1 cellular context compared by ENCODE assay signal in genomic region chr1:230205719-230206198, GRCh38.
TF ChIP-seq lines count a peak whose summit lies in the region.

No MANE protein-coding gene starts in this region.

TF ChIP-seq in K562, 482 proteins besides CTCF, POLR2A, EP300 and RAD21 (continued from another document and continues in another):
- TF ChIP-seq ZNF639 (CRISPR knock-in tag; conservative IDR thresholded peaks at IDR 0.05 in 1 of 2, IDR thresholded peaks at IDR 0.05 in 1 of 2) (peak in 1 of 2 experiments; percentile 82; a peak in 2 of 4 replicates), NR2C2 (CRISPR knock-in tag; IDR thresholded peaks at IDR 0.05) (no peak), NR2C2 (tag; IDR thresholded peaks at IDR 0.05) (no peak), BRD9 (IDR thresholded peaks at IDR 0.05; ENCODE audit: low read depth, partially characterized antibody) (no peak), RBM34 (IDR thresholded peaks at IDR 0.05; ENCODE audit: borderline replicate concordance, insufficient read depth, low read length) (no peak), CTCFL (IDR thresholded peaks at IDR 0.05; ENCODE audit: borderline replicate concordance, insufficient read depth, low read depth, low read length, poor library complexity, severe bottlenecking) (no peak), ZNF699 (CRISPR knock-in tag; IDR thresholded peaks at IDR 0.05; ENCODE audit: insufficient replicate concordance) (no peak), E2F5 (CRISPR knock-in tag; IDR thresholded peaks at IDR 0.05) (no peak), TEAD2 (tag; IDR thresholded peaks at IDR 0.05) (peak; percentile 83), ZBTB17 (CRISPR knock-in tag; IDR thresholded peaks at IDR 0.05) (no peak), ZC3H4 (CRISPR knock-in tag; IDR thresholded peaks at IDR 0.05; ENCODE audit: borderline replicate concordance) (no peak), ZNF184 (CRISPR knock-in tag; IDR thresholded peaks at IDR 0.05) (no peak), ZNF717 (CRISPR knock-in tag; IDR thresholded peaks at IDR 0.05) (no peak), ZBTB33 (CRISPR knock-in tag; IDR thresholded peaks at IDR 0.05) (no peak), ZNF3 (CRISPR knock-in tag; IDR thresholded peaks at IDR 0.05) (0 out of 2 replicates have a peak, but pooled peaks have one; percentile 41), SAFB (IDR thresholded peaks at IDR 0.05; ENCODE audit: borderline replicate concordance, low read depth, low read length) (no peak), ETV6 (IDR thresholded peaks at IDR 0.05; ENCODE audit: borderline replicate concordance in 1 of 2, low read depth in 2 of 2, low read length in 1 of 2) (peak in 1 of 2 experiments; percentile 75; a peak in 1 of 4 replicates), ETV6 (CRISPR knock-in tag; IDR thresholded peaks at IDR 0.05; ENCODE audit: borderline replicate concordance) (no peak), TARDBP (IDR thresholded peaks at IDR 0.05) (no peak), ZFP1 (CRISPR knock-in tag; IDR thresholded peaks at IDR 0.05) (no peak), ETS2 (tag; IDR thresholded peaks at IDR 0.05; ENCODE audit: borderline replicate concordance, poor library complexity, severe bottlenecking) (no peak), DPF2 (IDR thresholded peaks at IDR 0.05) (peak; percentile 96), ZNF444 (CRISPR knock-in tag; IDR thresholded peaks at IDR 0.05) (no peak), RHOXF2B (CRISPR knock-in tag; conservative IDR thresholded peaks at IDR 0.05) (no peak), TAL1 (IDR thresholded peaks at IDR 0.05) (peak; percentile 92), SNRNP70 (optimal IDR thresholded peaks at IDR 0.05; ENCODE audit: low read depth, low read length) (no peak), FIP1L1 (IDR thresholded peaks at IDR 0.05; ENCODE audit: low read depth, low read length, poor library complexity, severe bottlenecking) (no peak), MLLT1 (IDR thresholded peaks at IDR 0.05) (no peak), FOXP4 (CRISPR knock-in tag; IDR thresholded peaks at IDR 0.05; ENCODE audit: borderline replicate concordance) (no peak), ZNF436 (CRISPR knock-in tag; IDR thresholded peaks at IDR 0.05) (no peak), BCLAF1 (IDR thresholded peaks at IDR 0.05; ENCODE audit: borderline replicate concordance in 1 of 2, control insufficient read depth in 1 of 2, low read depth in 2 of 2, low read length in 1 of 2) (no peak), FOS (IDR thresholded peaks at IDR 0.05; ENCODE audit: extremely low read depth, insufficient read length) (no peak), ZNF316 (IDR thresholded peaks at IDR 0.05) (no peak), FOSL1 (tag; conservative IDR thresholded peaks at IDR 0.05) (peak; percentile 48; the same call in 1 of the 2 replicates), CHCHD3 (CRISPR knock-in tag; IDR thresholded peaks at IDR 0.05) (no peak), USF2 (CRISPR knock-in tag; IDR thresholded peaks at IDR 0.05) (no peak), FOXM1 (IDR thresholded peaks at IDR 0.05; ENCODE audit: low read depth) (peak; percentile 87), FOXM1 (CRISPR knock-in tag; IDR thresholded peaks at IDR 0.05; ENCODE audit: low read depth) (no peak), ZNF24 (IDR thresholded peaks at IDR 0.05) (no peak), KDM2B (CRISPR knock-in tag; IDR thresholded peaks at IDR 0.05) (no peak), HOXB6 (CRISPR knock-in tag; IDR thresholded peaks at IDR 0.05; ENCODE audit: borderline replicate concordance) (no peak), TGIF2 (CRISPR knock-in tag; IDR thresholded peaks at IDR 0.05) (no peak), ZNF551 (CRISPR knock-in tag; IDR thresholded peaks at IDR 0.05) (no peak), ETV5 (CRISPR knock-in tag; IDR thresholded peaks at IDR 0.05; ENCODE audit: low read depth) (no peak), MXD1 (CRISPR knock-in tag; IDR thresholded peaks at IDR 0.05; ENCODE audit: borderline replicate concordance, poor library complexity, severe bottlenecking) (no peak), HINFP (tag; conservative IDR thresholded peaks at IDR 0.05; ENCODE audit: low read depth) (no peak), CCNT2 (IDR thresholded peaks at IDR 0.05; ENCODE audit: borderline replicate concordance, extremely low read depth, insufficient read length, low read depth, low read length) (peak; percentile 71), PTTG1 (tag; IDR thresholded peaks at IDR 0.05; ENCODE audit: low read depth) (no peak), PRMT5 (CRISPR knock-in tag; IDR thresholded peaks at IDR 0.05) (no peak), ZNF280A (IDR thresholded peaks at IDR 0.05; ENCODE audit: low read depth, partially characterized antibody) (no peak), HIVEP1 (CRISPR knock-in tag; IDR thresholded peaks at IDR 0.05) (no peak), XRCC5 (IDR thresholded peaks at IDR 0.05; ENCODE audit: low read depth, low read length) (no peak), RBM39 (optimal IDR thresholded peaks at IDR 0.05; ENCODE audit: low read depth, low read length) (no peak)
